1 cellular context compared by ENCODE assay signal in the genomic region with DNA sequence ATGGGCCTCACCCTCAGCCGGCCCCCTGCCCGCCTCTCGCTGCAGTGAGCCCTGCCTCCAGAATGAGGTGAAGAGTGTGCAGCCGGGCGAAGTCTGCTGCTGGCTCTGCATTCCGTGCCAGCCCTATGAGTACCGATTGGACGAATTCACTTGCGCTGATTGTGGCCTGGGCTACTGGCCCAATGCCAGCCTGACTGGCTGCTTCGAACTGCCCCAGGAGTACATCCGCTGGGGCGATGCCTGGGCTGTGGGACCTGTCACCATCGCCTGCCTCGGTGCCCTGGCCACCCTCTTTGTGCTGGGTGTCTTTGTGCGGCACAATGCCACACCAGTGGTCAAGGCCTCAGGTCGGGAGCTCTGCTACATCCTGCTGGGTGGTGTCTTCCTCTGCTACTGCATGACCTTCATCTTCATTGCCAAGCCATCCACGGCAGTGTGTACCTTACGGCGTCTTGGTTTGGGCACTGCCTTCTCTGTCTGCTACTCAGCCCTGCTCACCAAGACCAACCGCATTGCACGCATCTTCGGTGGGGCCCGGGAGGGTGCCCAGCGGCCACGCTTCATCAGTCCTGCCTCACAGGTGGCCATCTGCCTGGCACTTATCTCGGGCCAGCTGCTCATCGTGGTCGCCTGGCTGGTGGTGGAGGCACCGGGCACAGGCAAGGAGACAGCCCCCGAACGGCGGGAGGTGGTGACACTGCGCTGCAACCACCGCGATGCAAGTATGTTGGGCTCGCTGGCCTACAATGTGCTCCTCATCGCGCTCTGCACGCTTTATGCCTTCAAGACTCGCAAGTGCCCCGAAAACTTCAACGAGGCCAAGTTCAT.
TF ChIP-seq lines count a peak whose summit lies in the region.

No MANE protein-coding gene starts in this region.

TF ChIP-seq in H1, 55 proteins besides CTCF, POLR2A, EP300 and RAD21:
- TF ChIP-seq TAF7 (optimal IDR thresholded peaks at IDR 0.05; ENCODE audit: borderline replicate concordance, low read depth, low read length) (no peak), CHD1 (IDR thresholded peaks at IDR 0.05; ENCODE audit: low read depth, low read length) (no peak), GABPA (IDR thresholded peaks at IDR 0.05; ENCODE audit: borderline replicate concordance, insufficient read depth, low read length) (no peak), JUND (IDR thresholded peaks at IDR 0.05; ENCODE audit: low read length) (no peak), NRF1 (IDR thresholded peaks at IDR 0.05; ENCODE audit: low read depth, low read length) (no peak), CHD2 (IDR thresholded peaks at IDR 0.05; ENCODE audit: low read length) (no peak), MAFK (IDR thresholded peaks at IDR 0.05; ENCODE audit: low read depth, low read length) (no peak), PHF8 (conservative IDR thresholded peaks at IDR 0.05; ENCODE audit: low read depth, low read length) (no peak), SAP30 (IDR thresholded peaks at IDR 0.05; ENCODE audit: insufficient read depth, insufficient replicate concordance, low read length) (no peak), CREB1 (IDR thresholded peaks at IDR 0.05) (no peak)
- TF ChIP-seq, protein P1, sequence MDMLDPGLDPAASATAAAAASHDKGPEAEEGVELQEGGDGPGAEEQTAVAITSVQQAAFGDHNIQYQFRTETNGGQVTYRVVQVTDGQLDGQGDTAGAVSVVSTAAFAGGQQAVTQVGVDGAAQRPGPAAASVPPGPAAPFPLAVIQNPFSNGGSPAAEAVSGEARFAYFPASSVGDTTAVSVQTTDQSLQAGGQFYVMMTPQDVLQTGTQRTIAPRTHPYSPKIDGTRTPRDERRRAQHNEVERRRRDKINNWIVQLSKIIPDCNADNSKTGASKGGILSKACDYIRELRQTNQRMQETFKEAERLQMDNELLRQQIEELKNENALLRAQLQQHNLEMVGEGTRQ (IDR thresholded peaks at IDR 0.05; ENCODE audit: low read length), result no peak
